ENCODE assay signal across 9 cellular contexts in genomic region chr1:155081472-155082300, GRCh38. TPM values are rescaled to one million over a fixed set of nuclear protein-coding genes. Genes with fewer than 3 reads are reported as not detected.
A peak's percentile ranks its signal among the peaks of the same experiment; 100 is the strongest.
DNase-seq lines count a peak whose midpoint lies in the region; ATAC-seq lines count a peak whose summit lies in the region.
"Had no signal": no experiment of that assay in that cellular context is flagged by ENCODE, and none has a peak within 500 bp of the region (broad histone marks: within the 10 kb centered on the region; RNA-seq: fewer than 3 reads in every experiment).

No MANE protein-coding gene starts in this region.

- WGBS in thymus = 4% methylated on average over 68 of the region's 68 CpGs

- no peaks in the 10 kb centered on the region for H3K9me3 Mint-ChIP-seq in activated naive CD4-positive, alpha-beta T cell treated with anti-CD3 and anti-CD28 coated beads, Interleukin-2, amount 50 U/mL, for 72 hours

- ATAC-seq in activated naive CD4-positive, alpha-beta T cell treated with anti-CD3 and anti-CD28 coated beads, Interleukin-2, amount 50 U/mL, for 72 hours = no peak
- no peak for ATAC-seq in HG03045 (IDR thresholded peaks at IDR 0.05; ENCODE audit: unreplicated experiment)

- DNase-seq in activated naive CD4-positive, alpha-beta T cell treated with Interleukin-2 at 50 U/mL for 16 hours = peak; percentile 42
- DNase-seq in activated naive CD4-positive, alpha-beta T cell treated with anti-CD3 and anti-CD28 coated beads, Interleukin-2, amount 50 U/mL, for 72 hours (ENCODE audit: low spot score in 2 of 2) = no peak
- peak; percentile 33 to 51 for DNase-seq in activated CD4-positive, alpha-beta T cell treated with anti-CD3 and anti-CD28 coated beads, Interleukin-2, amount 50 U/mL, for 48 hours
- DNase-seq in NCI-H1105 (lab: John Stamatoyannopoulos, UW) = no peak
- no peak for DNase-seq in NCI-H1092 treated with DMSO at 0.1 percent for 48 hours (lab: John Stamatoyannopoulos, UW)

- no peak overlapping the region for H3K27ac Mint-ChIP-seq in activated naive CD4-positive, alpha-beta T cell treated with anti-CD3 and anti-CD28 coated beads, Interleukin-2, amount 50 U/mL, for 72 hours

- H3K36me3 Mint-ChIP-seq in activated naive CD4-positive, alpha-beta T cell treated with anti-CD3 and anti-CD28 coated beads, Interleukin-2, amount 50 U/mL, for 72 hours = peaks cover 6% of the 10 kb centered on the region in 2 donors

- no peak overlapping the region for H3K27ac ChIP-seq in iPS-18a (ENCODE audit: low read length)
- H3K27ac ChIP-seq in thymus (ENCODE audit: low read depth) = no peak overlapping the region

- H3K4me1 ChIP-seq in iPS-18a (ENCODE audit: control insufficient read depth, low read depth, low read length) (peaks cover 14% of the 10 kb centered on the region), thymus (ENCODE audit: control insufficient read depth, insufficient read depth, low read length) (peaks cover 26% of the 10 kb centered on the region)

- H3K9me3 ChIP-seq in iPS-18a (ENCODE audit: control insufficient read depth, low read depth, low read length) (no peaks in the 10 kb centered on the region), thymus (ENCODE audit: control insufficient read depth) (no peaks in the 10 kb centered on the region)

- no peak overlapping the region for H3K9ac ChIP-seq in iPS-18a (ENCODE audit: low read length)

- no peaks in the 10 kb centered on the region for H3K36me3 ChIP-seq in iPS-18a (ENCODE audit: control insufficient read depth, low read depth, low read length)
- H3K36me3 ChIP-seq in thymus (ENCODE audit: control insufficient read depth, insufficient read depth) = no peaks in the 10 kb centered on the region

- peak overlapping the region; percentile 54 for H3K4me3 ChIP-seq in iPS-18a (ENCODE audit: low read length)
- H3K4me3 ChIP-seq in thymus (ENCODE audit: low read length) = peak overlapping the region; percentile 29

- H3K27me3 ChIP-seq in iPS-18a (ENCODE audit: control insufficient read depth, insufficient read depth, low read length) = peaks cover 73% of the 10 kb centered on the region
- peaks cover 63% of the 10 kb centered on the region for H3K27me3 ChIP-seq in thymus (ENCODE audit: control insufficient read depth, insufficient read depth)

RNA-seq across cellular contexts. Expression of gene EFNA3, which starts 3.0 kb away (rescaled TPM):
- 10 to 100 TPM in 1 of 2 donors, 1 to 10 TPM in 1; 1.7 to 12.6 TPM for total RNA-seq in activated naive CD4-positive, alpha-beta T cell treated with anti-CD3 and anti-CD28 coated beads, Interleukin-2, amount 50 U/mL, for 72 hours
- polyA plus RNA-seq in thymus = 3.4 TPM

RNA-seq across cellular contexts. Expression of gene EFNA4, which starts 18.1 kb away (rescaled TPM):
- 1 to 10 TPM; 5.7 to 9.5 TPM for total RNA-seq in activated naive CD4-positive, alpha-beta T cell treated with anti-CD3 and anti-CD28 coated beads, Interleukin-2, amount 50 U/mL, for 72 hours
- 7.4 TPM for polyA plus RNA-seq in thymus

RNA-seq across cellular contexts. Expression of gene ADAM15, which starts 30.6 kb away (rescaled TPM):
- 10 to 100 TPM; 49.9 to 52.8 TPM for total RNA-seq in activated naive CD4-positive, alpha-beta T cell treated with anti-CD3 and anti-CD28 coated beads, Interleukin-2, amount 50 U/mL, for 72 hours
- 91.5 TPM for polyA plus RNA-seq in thymus

RNA-seq across cellular contexts. Expression of gene EFNA1, which starts 46.0 kb away (rescaled TPM):
- 1 to 10 TPM in 1 of 2 donors, under 1 TPM in 1; 0.68 to 1.6 TPM for total RNA-seq in activated naive CD4-positive, alpha-beta T cell treated with anti-CD3 and anti-CD28 coated beads, Interleukin-2, amount 50 U/mL, for 72 hours
- polyA plus RNA-seq in thymus = 52.6 TPM

RNA-seq across cellular contexts. Expression of gene DCST1, which starts 48.1 kb away (rescaled TPM):
- under 1 TPM in 1 of 2 donors, not detected in 1; 0.34 TPM for total RNA-seq in activated naive CD4-positive, alpha-beta T cell treated with anti-CD3 and anti-CD28 coated beads, Interleukin-2, amount 50 U/mL, for 72 hours
- polyA plus RNA-seq in thymus = not detected
- total RNA-seq: epithelial cell of proximal tubule had no signal

Comparison
In these comparisons a context has a peak if more than half of its experiments do, and no peak if none do; other contexts are left out.
1. DNase-seq: peak in activated naive CD4-positive, alpha-beta T cell treated with Interleukin-2 at 50 U/mL for 16 hours (single experiment) and activated CD4-positive, alpha-beta T cell treated with anti-CD3 and anti-CD28 coated beads, Interleukin-2, amount 50 U/mL, for 48 hours (2 of 2); none in activated naive CD4-positive, alpha-beta T cell treated with anti-CD3 and anti-CD28 coated beads, Interleukin-2, amount 50 U/mL, for 72 hours (0 of 2), NCI-H1105 (single experiment) and NCI-H1092 treated with DMSO at 0.1 percent for 48 hours (single experiment).